19 cellular contexts compared by ENCODE assay signal in the genomic region with DNA sequence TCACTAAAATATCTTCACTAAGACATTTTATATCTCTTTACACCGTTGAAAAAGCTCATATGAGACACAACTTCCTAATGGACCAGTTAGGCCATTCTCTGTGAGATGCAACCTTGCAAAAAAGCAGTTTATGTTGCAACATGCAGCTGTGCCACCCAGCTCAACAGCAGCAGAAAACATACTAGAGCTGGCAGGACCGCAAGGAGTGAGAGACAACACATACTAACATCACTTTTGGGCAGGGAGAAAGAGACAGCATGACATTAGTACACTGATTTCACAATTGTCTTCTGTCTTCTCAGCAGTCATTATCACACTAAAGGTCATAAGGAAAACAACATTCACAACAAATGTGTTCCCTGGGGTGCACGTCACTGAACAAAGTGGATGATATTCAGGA.
DNase-seq lines count a peak whose midpoint lies in the region; ATAC-seq and TF ChIP-seq lines count a peak whose summit lies in the region.
"Had no signal": no experiment of that assay in that cellular context is flagged by ENCODE, and none has a peak within 500 bp of the region (broad histone marks: within the 10 kb centered on the region; RNA-seq: fewer than 3 reads in every experiment).

No MANE protein-coding gene starts in this region.

- DNase-seq in MV-4-11 (lab: John Stamatoyannopoulos, UW) (peak; percentile 68), left ventricle myocardium superior (no peak), pons (ENCODE audit: low spot score) (peak; percentile 78), DMS153 (lab: John Stamatoyannopoulos, UW) (no peak), transverse colon (no peak)
- DNase-seq in stimulated activated CD4-positive, alpha-beta T cell treated with anti-CD3 and anti-CD28 coated beads, Interleukin-4, amount 100 ng/mL, for 1 hour, result no peak
- DNase-seq: Caco-2; CD4-positive, CD25-positive, alpha-beta regulatory T cell; EL; H9; NCI-H1417 treated with DMSO at 0.1 percent for 48 hours; NCI-H1930; NCI-H2171 treated with DMSO at 0.1 percent for 48 hours; NCI-H446 treated with DMSO at 0.1 percent for 48 hours; NK-92 treated with Interleukin-12 subunit alpha and Interleukin-12 subunit beta, amount 100 ng/mL, for 24 hours; PC-3; SK-N-SH had no signal

- TF ChIP-seq POLR2A in transverse colon (IDR thresholded peaks at IDR 0.05), result no peak

- peak; percentile 32 for ATAC-seq in left ventricle myocardium superior
- no peak for ATAC-seq in HG02763 (IDR thresholded peaks at IDR 0.05; ENCODE audit: unreplicated experiment)
- ATAC-seq: PC-3 had no signal

- H3K9me3 ChIP-seq in transverse colon, result no peaks in the 10 kb centered on the region
- H3K9me3 ChIP-seq: Caco-2, SK-N-SH had no signal

- WGBS in transverse colon (ENCODE audit: low coverage in 1 of 2), 2 donors, result 77 to 81% methylated on average over 3 of the region's 3 CpGs

- H3K27ac ChIP-seq in angular gyrus (ENCODE audit: low read depth, low read length) (peak overlapping the region; percentile 62), transverse colon (no peak overlapping the region)

- H3K27me3 ChIP-seq in transverse colon, result no peaks in the 10 kb centered on the region

- no peak for TF ChIP-seq CTCF in transverse colon (IDR thresholded peaks at IDR 0.05)

- H3K4me3 ChIP-seq in transverse colon, result no peak overlapping the region

- H3K36me3 ChIP-seq in transverse colon, result peaks cover 0 to 11% (median 4%) of the 10 kb centered on the region in 4 donors

- intact Hi-C loops in left ventricle myocardium superior (cut with micrococcal nuclease), result no loop called here
- intact Hi-C loops in transverse colon (cut with DNase I; ENCODE audit: low total_unique reads), result loop anchor here (10.0 kb wide), 1 partner anchor 124 kb away; the partner anchor contains the start of gene EPB41L3

- in situ Hi-C loops in transverse colon (cut with MboI; ENCODE audit: low pct_ligation_motif_present in 1 of 4, low pct_unique_long_range_greater_than_20kb in 1 of 4, low sequenced_read_pairs in 3 of 4), result no loop called here

- no peak for TF ChIP-seq EP300 in transverse colon (IDR thresholded peaks at IDR 0.05; ENCODE audit: low read depth)

- peaks cover 0 to 2% (median 0%) of the 10 kb centered on the region in 4 donors for H3K4me1 ChIP-seq in transverse colon
- H3K4me1 ChIP-seq: Caco-2 had no signal

Comparison
In these comparisons a context has a peak if more than half of its experiments do, and no peak if none do; other contexts are left out.
1. DNase-seq: peak in MV-4-11 (single experiment) and pons (single experiment); none in left ventricle myocardium superior (single experiment), stimulated activated CD4-positive, alpha-beta T cell treated with anti-CD3 and anti-CD28 coated beads, Interleukin-4, amount 100 ng/mL, for 1 hour (single experiment), DMS153 (single experiment) and transverse colon (single experiment).